1 cellular context compared by ENCODE assay signal in genomic region chr9:121317737-121318630, GRCh38.
TF ChIP-seq lines count a peak whose summit lies in the region.

No MANE protein-coding gene starts in this region.

TF ChIP-seq in GM23338, 12 proteins besides CTCF, POLR2A, EP300 and RAD21 (continued from another document):
- TF ChIP-seq ETS1 (IDR thresholded peaks at IDR 0.05) = no peak
- no peak for TF ChIP-seq JUNB (IDR thresholded peaks at IDR 0.05; ENCODE audit: unreplicated experiment)
- no peak for TF ChIP-seq REST (IDR thresholded peaks at IDR 0.05; ENCODE audit: unreplicated experiment)
- TF ChIP-seq NANOG (IDR thresholded peaks at IDR 0.05; ENCODE audit: borderline replicate concordance) = no peak
